In the genomic region with DNA sequence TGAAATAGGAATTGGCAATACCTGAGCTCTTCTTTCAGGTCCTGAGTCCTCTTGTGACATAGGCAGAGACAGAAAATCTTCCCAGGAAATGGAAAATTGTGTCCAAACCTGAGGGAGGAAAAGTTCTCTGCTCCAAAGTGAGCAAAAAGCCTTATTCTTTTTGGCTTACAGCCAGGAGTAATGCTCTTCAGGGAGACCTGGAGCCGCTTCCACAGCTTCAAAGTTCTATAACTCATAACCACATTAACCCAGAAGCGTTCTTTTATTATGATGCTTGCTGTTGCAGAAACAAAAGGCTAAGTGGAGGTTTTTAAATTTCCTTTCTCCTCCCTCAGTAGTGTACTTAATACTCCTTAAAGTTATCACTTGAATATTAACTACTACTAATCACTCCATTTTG, we compare ENCODE assay signal across 1 cellular context.
TF ChIP-seq lines count a peak whose summit lies in the region.

No MANE protein-coding gene starts in this region.

TF ChIP-seq in WTC11, 78 proteins besides CTCF, POLR2A, EP300 and RAD21 (continued from another document):
- TF ChIP-seq PRDM15 (CRISPR knock-in tag; IDR thresholded peaks at IDR 0.05): no peak
- TF ChIP-seq CREB1 (CRISPR knock-in tag; IDR thresholded peaks at IDR 0.05): no peak
- no peak for TF ChIP-seq GTF2I (CRISPR knock-in tag; conservative IDR thresholded peaks at IDR 0.05)
- TF ChIP-seq NFATC4 (CRISPR knock-in tag; IDR thresholded peaks at IDR 0.05): no peak
TF ChIP-seq in WTC11: peak in this region for 0.
